ENCODE assay signal across 1 cellular context in the genomic region with DNA sequence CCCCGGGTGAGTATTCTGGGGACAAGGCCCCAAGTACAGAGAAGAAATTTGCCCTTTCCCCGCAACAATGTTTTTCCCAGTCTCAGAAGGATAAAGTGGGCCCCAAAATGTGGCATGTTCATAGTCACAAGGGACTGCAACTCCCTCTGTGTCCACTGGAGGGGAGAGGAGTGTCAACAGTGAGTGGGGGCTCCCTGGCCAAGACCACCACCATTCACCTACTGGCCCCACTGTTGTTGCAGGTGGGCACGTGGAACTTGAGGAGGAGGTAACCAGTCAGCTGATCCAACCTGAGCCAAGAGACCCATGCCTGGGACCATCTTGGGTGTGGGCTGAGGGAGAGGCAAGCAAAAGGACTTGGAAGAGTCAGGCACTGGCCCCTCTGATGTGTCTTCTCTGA.
TF ChIP-seq lines count a peak whose summit lies in the region.

No MANE protein-coding gene starts in this region.

TF ChIP-seq in HepG2, 621 proteins besides CTCF, POLR2A, EP300 and RAD21 (continues in another document):
- TF ChIP-seq ASH2L (IDR thresholded peaks at IDR 0.05; ENCODE audit: insufficient read length, low read depth, low read length), result no peak
- no peak for TF ChIP-seq ZNF207 (IDR thresholded peaks at IDR 0.05; ENCODE audit: borderline replicate concordance)
- no peak for TF ChIP-seq MIXL1 (CRISPR knock-in tag; IDR thresholded peaks at IDR 0.05)
- no peak for TF ChIP-seq CHD4 (IDR thresholded peaks at IDR 0.05; ENCODE audit: borderline replicate concordance, low read length)
- no peak for TF ChIP-seq SRF (IDR thresholded peaks at IDR 0.05; ENCODE audit: low read depth, low read length)
- no peak for TF ChIP-seq ZNF792 (CRISPR knock-in tag; IDR thresholded peaks at IDR 0.05)
- TF ChIP-seq, protein P1, sequence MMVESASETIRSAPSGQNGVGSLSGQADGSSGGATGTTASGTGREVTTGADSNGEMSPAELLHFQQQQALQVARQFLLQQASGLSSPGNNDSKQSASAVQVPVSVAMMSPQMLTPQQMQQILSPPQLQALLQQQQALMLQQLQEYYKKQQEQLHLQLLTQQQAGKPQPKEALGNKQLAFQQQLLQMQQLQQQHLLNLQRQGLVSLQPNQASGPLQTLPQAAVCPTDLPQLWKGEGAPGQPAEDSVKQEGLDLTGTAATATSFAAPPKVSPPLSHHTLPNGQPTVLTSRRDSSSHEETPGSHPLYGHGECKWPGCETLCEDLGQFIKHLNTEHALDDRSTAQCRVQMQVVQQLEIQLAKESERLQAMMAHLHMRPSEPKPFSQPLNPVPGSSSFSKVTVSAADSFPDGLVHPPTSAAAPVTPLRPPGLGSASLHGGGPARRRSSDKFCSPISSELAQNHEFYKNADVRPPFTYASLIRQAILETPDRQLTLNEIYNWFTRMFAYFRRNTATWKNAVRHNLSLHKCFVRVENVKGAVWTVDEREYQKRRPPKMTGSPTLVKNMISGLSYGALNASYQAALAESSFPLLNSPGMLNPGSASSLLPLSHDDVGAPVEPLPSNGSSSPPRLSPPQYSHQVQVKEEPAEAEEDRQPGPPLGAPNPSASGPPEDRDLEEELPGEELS (CRISPR knock-in tag; IDR thresholded peaks at IDR 0.05), result no peak
- TF ChIP-seq, protein P2, sequence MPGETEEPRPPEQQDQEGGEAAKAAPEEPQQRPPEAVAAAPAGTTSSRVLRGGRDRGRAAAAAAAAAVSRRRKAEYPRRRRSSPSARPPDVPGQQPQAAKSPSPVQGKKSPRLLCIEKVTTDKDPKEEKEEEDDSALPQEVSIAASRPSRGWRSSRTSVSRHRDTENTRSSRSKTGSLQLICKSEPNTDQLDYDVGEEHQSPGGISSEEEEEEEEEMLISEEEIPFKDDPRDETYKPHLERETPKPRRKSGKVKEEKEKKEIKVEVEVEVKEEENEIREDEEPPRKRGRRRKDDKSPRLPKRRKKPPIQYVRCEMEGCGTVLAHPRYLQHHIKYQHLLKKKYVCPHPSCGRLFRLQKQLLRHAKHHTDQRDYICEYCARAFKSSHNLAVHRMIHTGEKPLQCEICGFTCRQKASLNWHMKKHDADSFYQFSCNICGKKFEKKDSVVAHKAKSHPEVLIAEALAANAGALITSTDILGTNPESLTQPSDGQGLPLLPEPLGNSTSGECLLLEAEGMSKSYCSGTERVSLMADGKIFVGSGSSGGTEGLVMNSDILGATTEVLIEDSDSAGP (CRISPR knock-in tag; IDR thresholded peaks at IDR 0.05; ENCODE audit: borderline replicate concordance), result peak; percentile 0; the same call in 1 of the 2 replicates
- peak; percentile 75 for TF ChIP-seq ZBTB7B (CRISPR knock-in tag; IDR thresholded peaks at IDR 0.05)
- no peak for TF ChIP-seq FOXA1 (IDR thresholded peaks at IDR 0.05)
- TF ChIP-seq FOXA1 (CRISPR knock-in tag; IDR thresholded peaks at IDR 0.05), result peak; percentile 75
- no peak for TF ChIP-seq FOXP1 (IDR thresholded peaks at IDR 0.05)
- no peak for TF ChIP-seq FOXP1 (CRISPR knock-in tag; IDR thresholded peaks at IDR 0.05)
- TF ChIP-seq TCF7 (IDR thresholded peaks at IDR 0.05; ENCODE audit: low read depth), result no peak
- TF ChIP-seq, protein P3, sequence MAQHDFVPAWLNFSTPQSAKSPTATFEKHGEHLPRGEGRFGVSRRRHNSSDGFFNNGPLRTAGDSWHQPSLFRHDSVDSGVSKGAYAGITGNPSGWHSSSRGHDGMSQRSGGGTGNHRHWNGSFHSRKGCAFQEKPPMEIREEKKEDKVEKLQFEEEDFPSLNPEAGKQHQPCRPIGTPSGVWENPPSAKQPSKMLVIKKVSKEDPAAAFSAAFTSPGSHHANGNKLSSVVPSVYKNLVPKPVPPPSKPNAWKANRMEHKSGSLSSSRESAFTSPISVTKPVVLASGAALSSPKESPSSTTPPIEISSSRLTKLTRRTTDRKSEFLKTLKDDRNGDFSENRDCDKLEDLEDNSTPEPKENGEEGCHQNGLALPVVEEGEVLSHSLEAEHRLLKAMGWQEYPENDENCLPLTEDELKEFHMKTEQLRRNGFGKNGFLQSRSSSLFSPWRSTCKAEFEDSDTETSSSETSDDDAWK (CRISPR knock-in tag; IDR thresholded peaks at IDR 0.05), result no peak
- TF ChIP-seq SIN3B (IDR thresholded peaks at IDR 0.05; ENCODE audit: low read length), result no peak
- no peak for TF ChIP-seq PRMT3 (CRISPR knock-in tag; IDR thresholded peaks at IDR 0.05; ENCODE audit: borderline replicate concordance, low read depth)
- no peak for TF ChIP-seq ZBTB21 (CRISPR knock-in tag; IDR thresholded peaks at IDR 0.05)
- TF ChIP-seq ZFP1 (CRISPR knock-in tag; IDR thresholded peaks at IDR 0.05), result no peak
- peak; percentile 97 for TF ChIP-seq ZBTB7A (CRISPR knock-in tag; IDR thresholded peaks at IDR 0.05)
- no peak for TF ChIP-seq SMAD1 (CRISPR knock-in tag; IDR thresholded peaks at IDR 0.05; ENCODE audit: borderline replicate concordance, low read depth)
- TF ChIP-seq, protein P4, sequence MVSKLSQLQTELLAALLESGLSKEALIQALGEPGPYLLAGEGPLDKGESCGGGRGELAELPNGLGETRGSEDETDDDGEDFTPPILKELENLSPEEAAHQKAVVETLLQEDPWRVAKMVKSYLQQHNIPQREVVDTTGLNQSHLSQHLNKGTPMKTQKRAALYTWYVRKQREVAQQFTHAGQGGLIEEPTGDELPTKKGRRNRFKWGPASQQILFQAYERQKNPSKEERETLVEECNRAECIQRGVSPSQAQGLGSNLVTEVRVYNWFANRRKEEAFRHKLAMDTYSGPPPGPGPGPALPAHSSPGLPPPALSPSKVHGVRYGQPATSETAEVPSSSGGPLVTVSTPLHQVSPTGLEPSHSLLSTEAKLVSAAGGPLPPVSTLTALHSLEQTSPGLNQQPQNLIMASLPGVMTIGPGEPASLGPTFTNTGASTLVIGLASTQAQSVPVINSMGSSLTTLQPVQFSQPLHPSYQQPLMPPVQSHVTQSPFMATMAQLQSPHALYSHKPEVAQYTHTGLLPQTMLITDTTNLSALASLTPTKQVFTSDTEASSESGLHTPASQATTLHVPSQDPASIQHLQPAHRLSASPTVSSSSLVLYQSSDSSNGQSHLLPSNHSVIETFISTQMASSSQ (IDR thresholded peaks at IDR 0.05; ENCODE audit: low read depth), result no peak
- TF ChIP-seq, protein P4 (CRISPR knock-in tag; IDR thresholded peaks at IDR 0.05; ENCODE audit: borderline replicate concordance), result no peak
- TF ChIP-seq, protein P5, sequence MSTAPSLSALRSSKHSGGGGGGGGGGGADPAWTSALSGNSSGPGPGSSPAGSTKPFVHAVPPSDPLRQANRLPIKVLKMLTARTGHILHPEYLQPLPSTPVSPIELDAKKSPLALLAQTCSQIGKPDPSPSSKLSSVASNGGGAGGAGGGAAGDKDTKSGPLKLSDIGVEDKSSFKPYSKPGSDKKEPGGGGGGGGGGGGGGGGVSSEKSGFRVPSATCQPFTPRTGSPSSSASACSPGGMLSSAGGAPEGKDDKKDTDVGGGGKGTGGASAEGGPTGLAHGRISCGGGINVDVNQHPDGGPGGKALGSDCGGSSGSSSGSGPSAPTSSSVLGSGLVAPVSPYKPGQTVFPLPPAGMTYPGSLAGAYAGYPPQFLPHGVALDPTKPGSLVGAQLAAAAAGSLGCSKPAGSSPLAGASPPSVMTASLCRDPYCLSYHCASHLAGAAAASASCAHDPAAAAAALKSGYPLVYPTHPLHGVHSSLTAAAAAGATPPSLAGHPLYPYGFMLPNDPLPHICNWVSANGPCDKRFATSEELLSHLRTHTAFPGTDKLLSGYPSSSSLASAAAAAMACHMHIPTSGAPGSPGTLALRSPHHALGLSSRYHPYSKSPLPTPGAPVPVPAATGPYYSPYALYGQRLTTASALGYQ (CRISPR knock-in tag; IDR thresholded peaks at IDR 0.05), result no peak
- TF ChIP-seq MAFK (conservative IDR thresholded peaks at IDR 0.05 in 1 of 2, IDR thresholded peaks at IDR 0.05 in 1 of 2; ENCODE audit: low read length in 2 of 2), result no peak
- TF ChIP-seq ZNF383 (CRISPR knock-in tag; IDR thresholded peaks at IDR 0.05; ENCODE audit: borderline replicate concordance), result 0 out of 2 replicates have a peak, but pooled peaks have one; percentile 51
- TF ChIP-seq, protein P6, sequence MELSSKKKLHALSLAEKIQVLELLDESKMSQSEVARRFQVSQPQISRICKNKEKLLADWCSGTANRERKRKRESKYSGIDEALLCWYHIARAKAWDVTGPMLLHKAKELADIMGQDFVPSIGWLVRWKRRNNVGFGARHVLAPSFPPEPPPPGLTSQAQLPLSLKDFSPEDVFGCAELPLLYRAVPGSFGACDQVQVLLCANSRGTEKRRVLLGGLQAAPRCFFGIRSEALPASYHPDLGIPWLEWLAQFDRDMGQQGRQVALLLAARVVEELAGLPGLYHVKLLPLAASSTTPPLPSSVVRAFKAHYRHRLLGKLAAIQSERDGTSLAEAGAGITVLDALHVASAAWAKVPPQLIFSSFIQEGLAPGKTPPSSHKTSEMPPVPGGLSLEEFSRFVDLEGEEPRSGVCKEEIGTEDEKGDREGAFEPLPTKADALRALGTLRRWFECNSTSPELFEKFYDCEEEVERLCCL (CRISPR knock-in tag; IDR thresholded peaks at IDR 0.05; ENCODE audit: borderline replicate concordance), result no peak
- TF ChIP-seq ZNF224 (CRISPR knock-in tag; IDR thresholded peaks at IDR 0.05), result no peak
- no peak for TF ChIP-seq SRSF1 (optimal IDR thresholded peaks at IDR 0.05; ENCODE audit: low read depth, low read length)
- TF ChIP-seq SRSF4 (IDR thresholded peaks at IDR 0.05; ENCODE audit: low read depth, low read length, poor library complexity, severe bottlenecking), result no peak
- TF ChIP-seq, protein P7, sequence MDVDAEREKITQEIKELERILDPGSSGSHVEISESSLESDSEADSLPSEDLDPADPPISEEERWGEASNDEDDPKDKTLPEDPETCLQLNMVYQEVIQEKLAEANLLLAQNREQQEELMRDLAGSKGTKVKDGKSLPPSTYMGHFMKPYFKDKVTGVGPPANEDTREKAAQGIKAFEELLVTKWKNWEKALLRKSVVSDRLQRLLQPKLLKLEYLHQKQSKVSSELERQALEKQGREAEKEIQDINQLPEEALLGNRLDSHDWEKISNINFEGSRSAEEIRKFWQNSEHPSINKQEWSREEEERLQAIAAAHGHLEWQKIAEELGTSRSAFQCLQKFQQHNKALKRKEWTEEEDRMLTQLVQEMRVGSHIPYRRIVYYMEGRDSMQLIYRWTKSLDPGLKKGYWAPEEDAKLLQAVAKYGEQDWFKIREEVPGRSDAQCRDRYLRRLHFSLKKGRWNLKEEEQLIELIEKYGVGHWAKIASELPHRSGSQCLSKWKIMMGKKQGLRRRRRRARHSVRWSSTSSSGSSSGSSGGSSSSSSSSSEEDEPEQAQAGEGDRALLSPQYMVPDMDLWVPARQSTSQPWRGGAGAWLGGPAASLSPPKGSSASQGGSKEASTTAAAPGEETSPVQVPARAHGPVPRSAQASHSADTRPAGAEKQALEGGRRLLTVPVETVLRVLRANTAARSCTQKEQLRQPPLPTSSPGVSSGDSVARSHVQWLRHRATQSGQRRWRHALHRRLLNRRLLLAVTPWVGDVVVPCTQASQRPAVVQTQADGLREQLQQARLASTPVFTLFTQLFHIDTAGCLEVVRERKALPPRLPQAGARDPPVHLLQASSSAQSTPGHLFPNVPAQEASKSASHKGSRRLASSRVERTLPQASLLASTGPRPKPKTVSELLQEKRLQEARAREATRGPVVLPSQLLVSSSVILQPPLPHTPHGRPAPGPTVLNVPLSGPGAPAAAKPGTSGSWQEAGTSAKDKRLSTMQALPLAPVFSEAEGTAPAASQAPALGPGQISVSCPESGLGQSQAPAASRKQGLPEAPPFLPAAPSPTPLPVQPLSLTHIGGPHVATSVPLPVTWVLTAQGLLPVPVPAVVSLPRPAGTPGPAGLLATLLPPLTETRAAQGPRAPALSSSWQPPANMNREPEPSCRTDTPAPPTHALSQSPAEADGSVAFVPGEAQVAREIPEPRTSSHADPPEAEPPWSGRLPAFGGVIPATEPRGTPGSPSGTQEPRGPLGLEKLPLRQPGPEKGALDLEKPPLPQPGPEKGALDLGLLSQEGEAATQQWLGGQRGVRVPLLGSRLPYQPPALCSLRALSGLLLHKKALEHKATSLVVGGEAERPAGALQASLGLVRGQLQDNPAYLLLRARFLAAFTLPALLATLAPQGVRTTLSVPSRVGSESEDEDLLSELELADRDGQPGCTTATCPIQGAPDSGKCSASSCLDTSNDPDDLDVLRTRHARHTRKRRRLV (CRISPR knock-in tag; IDR thresholded peaks at IDR 0.05), result no peak
- TF ChIP-seq, protein P8, sequence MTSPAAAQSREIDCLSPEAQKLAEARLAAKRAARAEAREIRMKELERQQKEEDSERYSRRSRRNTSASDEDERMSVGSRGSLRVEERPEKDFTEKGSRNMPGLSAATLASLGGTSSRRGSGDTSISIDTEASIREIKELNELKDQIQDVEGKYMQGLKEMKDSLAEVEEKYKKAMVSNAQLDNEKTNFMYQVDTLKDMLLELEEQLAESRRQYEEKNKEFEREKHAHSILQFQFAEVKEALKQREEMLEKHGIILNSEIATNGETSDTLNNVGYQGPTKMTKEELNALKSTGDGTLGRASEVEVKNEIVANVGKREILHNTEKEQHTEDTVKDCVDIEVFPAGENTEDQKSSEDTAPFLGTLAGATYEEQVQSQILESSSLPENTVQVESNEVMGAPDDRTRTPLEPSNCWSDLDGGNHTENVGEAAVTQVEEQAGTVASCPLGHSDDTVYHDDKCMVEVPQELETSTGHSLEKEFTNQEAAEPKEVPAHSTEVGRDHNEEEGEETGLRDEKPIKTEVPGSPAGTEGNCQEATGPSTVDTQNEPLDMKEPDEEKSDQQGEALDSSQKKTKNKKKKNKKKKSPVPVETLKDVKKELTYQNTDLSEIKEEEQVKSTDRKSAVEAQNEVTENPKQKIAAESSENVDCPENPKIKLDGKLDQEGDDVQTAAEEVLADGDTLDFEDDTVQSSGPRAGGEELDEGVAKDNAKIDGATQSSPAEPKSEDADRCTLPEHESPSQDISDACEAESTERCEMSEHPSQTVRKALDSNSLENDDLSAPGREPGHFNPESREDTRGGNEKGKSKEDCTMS (CRISPR knock-in tag; conservative IDR thresholded peaks at IDR 0.05), result no peak
- TF ChIP-seq ELF3 (CRISPR knock-in tag; IDR thresholded peaks at IDR 0.05), result no peak
